1 cellular context compared by ENCODE assay signal in the genomic region with DNA sequence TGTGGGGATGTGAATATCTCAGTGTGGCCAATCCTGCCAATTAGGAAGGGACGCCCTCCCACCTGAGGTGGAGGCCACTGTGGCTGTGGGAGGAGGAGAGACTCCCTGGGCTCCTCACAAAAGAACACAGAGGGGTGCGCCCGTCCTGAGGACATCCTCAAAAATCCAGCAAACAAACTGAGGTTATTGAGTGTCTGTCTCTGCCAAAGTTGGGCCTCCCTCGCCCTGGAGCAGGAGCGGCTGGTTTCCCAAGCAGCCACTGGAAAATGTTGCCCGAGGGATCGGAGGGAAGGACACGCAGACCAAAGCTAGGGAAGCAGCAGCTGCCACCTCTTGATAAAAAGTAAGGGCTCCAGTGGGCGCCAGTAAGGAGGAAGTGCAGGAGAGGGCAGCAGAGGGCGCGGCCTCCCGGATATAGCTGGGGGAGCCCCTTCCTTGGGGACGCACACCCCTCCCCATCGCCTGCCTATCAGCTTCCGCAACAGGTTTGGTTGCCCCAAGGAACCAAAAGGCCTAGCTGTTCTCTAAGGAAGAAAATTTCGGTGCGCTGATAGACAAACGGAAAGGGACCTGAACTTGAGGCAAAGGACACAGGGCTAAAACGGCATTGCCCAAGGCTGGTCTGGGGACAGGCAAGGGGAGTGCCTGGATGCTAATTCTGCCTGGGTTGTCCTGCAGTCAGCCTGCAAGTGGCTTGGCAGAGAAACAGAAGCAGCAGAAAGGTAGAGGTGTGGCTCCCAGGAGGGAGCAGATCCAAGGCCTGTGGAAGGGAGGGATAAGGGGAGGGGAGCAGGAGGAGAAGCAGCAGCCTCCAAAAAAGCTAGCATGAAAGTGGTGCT.
TF ChIP-seq lines count a peak whose summit lies in the region.

No MANE protein-coding gene starts in this region.

TF ChIP-seq in K562, 482 proteins besides CTCF, POLR2A, EP300 and RAD21 (continued from another document):
- TF ChIP-seq, protein P1, sequence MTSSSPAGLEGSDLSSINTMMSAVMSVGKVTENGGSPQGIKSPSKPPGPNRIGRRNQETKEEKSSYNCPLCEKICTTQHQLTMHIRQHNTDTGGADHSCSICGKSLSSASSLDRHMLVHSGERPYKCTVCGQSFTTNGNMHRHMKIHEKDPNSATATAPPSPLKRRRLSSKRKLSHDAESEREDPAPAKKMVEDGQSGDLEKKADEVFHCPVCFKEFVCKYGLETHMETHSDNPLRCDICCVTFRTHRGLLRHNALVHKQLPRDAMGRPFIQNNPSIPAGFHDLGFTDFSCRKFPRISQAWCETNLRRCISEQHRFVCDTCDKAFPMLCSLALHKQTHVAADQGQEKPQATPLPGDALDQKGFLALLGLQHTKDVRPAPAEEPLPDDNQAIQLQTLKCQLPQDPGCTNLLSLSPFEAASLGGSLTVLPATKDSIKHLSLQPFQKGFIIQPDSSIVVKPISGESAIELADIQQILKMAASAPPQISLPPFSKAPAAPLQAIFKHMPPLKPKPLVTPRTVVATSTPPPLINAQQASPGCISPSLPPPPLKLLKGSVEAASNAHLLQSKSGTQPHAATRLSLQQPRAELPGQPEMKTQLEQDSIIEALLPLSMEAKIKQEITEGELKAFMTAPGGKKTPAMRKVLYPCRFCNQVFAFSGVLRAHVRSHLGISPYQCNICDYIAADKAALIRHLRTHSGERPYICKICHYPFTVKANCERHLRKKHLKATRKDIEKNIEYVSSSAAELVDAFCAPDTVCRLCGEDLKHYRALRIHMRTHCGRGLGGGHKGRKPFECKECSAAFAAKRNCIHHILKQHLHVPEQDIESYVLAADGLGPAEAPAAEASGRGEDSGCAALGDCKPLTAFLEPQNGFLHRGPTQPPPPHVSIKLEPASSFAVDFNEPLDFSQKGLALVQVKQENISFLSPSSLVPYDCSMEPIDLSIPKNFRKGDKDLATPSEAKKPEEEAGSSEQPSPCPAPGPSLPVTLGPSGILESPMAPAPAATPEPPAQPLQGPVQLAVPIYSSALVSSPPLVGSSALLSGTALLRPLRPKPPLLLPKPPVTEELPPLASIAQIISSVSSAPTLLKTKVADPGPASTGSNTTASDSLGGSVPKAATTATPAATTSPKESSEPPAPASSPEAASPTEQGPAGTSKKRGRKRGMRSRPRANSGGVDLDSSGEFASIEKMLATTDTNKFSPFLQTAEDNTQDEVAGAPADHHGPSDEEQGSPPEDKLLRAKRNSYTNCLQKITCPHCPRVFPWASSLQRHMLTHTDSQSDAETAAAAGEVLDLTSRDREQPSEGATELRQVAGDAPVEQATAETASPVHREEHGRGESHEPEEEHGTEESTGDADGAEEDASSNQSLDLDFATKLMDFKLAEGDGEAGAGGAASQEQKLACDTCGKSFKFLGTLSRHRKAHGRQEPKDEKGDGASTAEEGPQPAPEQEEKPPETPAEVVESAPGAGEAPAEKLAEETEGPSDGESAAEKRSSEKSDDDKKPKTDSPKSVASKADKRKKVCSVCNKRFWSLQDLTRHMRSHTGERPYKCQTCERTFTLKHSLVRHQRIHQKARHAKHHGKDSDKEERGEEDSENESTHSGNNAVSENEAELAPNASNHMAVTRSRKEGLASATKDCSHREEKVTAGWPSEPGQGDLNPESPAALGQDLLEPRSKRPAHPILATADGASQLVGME (CRISPR knock-in tag; IDR thresholded peaks at IDR 0.05): 0 out of 2 replicates have a peak, but pooled peaks have one; percentile 21
- TF ChIP-seq, protein P2, sequence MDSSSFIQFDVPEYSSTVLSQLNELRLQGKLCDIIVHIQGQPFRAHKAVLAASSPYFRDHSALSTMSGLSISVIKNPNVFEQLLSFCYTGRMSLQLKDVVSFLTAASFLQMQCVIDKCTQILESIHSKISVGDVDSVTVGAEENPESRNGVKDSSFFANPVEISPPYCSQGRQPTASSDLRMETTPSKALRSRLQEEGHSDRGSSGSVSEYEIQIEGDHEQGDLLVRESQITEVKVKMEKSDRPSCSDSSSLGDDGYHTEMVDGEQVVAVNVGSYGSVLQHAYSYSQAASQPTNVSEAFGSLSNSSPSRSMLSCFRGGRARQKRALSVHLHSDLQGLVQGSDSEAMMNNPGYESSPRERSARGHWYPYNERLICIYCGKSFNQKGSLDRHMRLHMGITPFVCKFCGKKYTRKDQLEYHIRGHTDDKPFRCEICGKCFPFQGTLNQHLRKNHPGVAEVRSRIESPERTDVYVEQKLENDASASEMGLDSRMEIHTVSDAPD (CRISPR knock-in tag; IDR thresholded peaks at IDR 0.05): no peak
- TF ChIP-seq, protein P3, sequence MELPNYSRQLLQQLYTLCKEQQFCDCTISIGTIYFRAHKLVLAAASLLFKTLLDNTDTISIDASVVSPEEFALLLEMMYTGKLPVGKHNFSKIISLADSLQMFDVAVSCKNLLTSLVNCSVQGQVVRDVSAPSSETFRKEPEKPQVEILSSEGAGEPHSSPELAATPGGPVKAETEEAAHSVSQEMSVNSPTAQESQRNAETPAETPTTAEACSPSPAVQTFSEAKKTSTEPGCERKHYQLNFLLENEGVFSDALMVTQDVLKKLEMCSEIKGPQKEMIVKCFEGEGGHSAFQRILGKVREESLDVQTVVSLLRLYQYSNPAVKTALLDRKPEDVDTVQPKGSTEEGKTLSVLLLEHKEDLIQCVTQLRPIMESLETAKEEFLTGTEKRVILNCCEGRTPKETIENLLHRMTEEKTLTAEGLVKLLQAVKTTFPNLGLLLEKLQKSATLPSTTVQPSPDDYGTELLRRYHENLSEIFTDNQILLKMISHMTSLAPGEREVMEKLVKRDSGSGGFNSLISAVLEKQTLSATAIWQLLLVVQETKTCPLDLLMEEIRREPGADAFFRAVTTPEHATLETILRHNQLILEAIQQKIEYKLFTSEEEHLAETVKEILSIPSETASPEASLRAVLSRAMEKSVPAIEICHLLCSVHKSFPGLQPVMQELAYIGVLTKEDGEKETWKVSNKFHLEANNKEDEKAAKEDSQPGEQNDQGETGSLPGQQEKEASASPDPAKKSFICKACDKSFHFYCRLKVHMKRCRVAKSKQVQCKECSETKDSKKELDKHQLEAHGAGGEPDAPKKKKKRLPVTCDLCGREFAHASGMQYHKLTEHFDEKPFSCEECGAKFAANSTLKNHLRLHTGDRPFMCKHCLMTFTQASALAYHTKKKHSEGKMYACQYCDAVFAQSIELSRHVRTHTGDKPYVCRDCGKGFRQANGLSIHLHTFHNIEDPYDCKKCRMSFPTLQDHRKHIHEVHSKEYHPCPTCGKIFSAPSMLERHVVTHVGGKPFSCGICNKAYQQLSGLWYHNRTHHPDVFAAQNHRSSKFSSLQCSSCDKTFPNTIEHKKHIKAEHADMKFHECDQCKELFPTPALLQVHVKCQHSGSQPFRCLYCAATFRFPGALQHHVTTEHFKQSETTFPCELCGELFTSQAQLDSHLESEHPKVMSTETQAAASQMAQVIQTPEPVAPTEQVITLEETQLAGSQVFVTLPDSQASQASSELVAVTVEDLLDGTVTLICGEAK (IDR thresholded peaks at IDR 0.05): peak; percentile 81
- TF ChIP-seq, protein P3 (CRISPR knock-in tag; IDR thresholded peaks at IDR 0.05): no peak
- TF ChIP-seq GABPA (tag; conservative IDR thresholded peaks at IDR 0.05; ENCODE audit: low read depth) (peak; percentile 82), CHCHD3 (CRISPR knock-in tag; IDR thresholded peaks at IDR 0.05) (no peak), SPI1 (IDR thresholded peaks at IDR 0.05; ENCODE audit: borderline replicate concordance, low read depth, low read length) (peak; percentile 87), SIN3B (IDR thresholded peaks at IDR 0.05; ENCODE audit: low read depth) (no peak), ELF1 (tag; IDR thresholded peaks at IDR 0.05) (peak; percentile 30; the same call in 1 of the 2 replicates), TCF3 (CRISPR knock-in tag; IDR thresholded peaks at IDR 0.05) (peak; percentile 45), MEF2D (tag; conservative IDR thresholded peaks at IDR 0.05; ENCODE audit: low read depth) (no peak), HLTF (IDR thresholded peaks at IDR 0.05) (no peak), MECOM (CRISPR knock-in tag; IDR thresholded peaks at IDR 0.05) (no peak), SMARCA4 (IDR thresholded peaks at IDR 0.05) (no peak), POLR2AphosphoS2 (IDR thresholded peaks at IDR 0.05; ENCODE audit: low read length) (no peak), KDM4B (IDR thresholded peaks at IDR 0.05; ENCODE audit: borderline replicate concordance in 2 of 2, low read depth in 1 of 2) (peak in 1 of 2 experiments; percentile 38; a peak in 1 of 4 replicates), SLC30A9 (CRISPR knock-in tag; IDR thresholded peaks at IDR 0.05) (no peak), YBX1 (IDR thresholded peaks at IDR 0.05) (no peak), GTF2E2 (tag; IDR thresholded peaks at IDR 0.05) (no peak), ZBTB7A (IDR thresholded peaks at IDR 0.05; ENCODE audit: borderline replicate concordance, control insufficient read depth, low read depth, low read length) (peak; percentile 52; the same call in 1 of the 2 replicates)
- TF ChIP-seq, protein P4, sequence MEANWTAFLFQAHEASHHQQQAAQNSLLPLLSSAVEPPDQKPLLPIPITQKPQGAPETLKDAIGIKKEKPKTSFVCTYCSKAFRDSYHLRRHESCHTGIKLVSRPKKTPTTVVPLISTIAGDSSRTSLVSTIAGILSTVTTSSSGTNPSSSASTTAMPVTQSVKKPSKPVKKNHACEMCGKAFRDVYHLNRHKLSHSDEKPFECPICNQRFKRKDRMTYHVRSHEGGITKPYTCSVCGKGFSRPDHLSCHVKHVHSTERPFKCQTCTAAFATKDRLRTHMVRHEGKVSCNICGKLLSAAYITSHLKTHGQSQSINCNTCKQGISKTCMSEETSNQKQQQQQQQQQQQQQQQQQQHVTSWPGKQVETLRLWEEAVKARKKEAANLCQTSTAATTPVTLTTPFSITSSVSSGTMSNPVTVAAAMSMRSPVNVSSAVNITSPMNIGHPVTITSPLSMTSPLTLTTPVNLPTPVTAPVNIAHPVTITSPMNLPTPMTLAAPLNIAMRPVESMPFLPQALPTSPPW (CRISPR knock-in tag; IDR thresholded peaks at IDR 0.05): peak; percentile 41
- TF ChIP-seq, protein P5, sequence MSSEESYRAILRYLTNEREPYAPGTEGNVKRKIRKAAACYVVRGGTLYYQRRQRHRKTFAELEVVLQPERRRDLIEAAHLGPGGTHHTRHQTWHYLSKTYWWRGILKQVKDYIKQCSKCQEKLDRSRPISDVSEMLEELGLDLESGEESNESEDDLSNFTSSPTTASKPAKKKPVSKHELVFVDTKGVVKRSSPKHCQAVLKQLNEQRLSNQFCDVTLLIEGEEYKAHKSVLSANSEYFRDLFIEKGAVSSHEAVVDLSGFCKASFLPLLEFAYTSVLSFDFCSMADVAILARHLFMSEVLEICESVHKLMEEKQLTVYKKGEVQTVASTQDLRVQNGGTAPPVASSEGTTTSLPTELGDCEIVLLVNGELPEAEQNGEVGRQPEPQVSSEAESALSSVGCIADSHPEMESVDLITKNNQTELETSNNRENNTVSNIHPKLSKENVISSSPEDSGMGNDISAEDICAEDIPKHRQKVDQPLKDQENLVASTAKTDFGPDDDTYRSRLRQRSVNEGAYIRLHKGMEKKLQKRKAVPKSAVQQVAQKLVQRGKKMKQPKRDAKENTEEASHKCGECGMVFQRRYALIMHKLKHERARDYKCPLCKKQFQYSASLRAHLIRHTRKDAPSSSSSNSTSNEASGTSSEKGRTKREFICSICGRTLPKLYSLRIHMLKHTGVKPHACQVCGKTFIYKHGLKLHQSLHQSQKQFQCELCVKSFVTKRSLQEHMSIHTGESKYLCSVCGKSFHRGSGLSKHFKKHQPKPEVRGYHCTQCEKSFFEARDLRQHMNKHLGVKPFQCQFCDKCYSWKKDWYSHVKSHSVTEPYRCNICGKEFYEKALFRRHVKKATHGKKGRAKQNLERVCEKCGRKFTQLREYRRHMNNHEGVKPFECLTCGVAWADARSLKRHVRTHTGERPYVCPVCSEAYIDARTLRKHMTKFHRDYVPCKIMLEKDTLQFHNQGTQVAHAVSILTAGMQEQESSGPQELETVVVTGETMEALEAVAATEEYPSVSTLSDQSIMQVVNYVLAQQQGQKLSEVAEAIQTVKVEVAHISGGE (CRISPR knock-in tag; IDR thresholded peaks at IDR 0.05): peak in 2 of 3 experiments; percentile 75 to 89; a peak in 4 of 6 replicates
